In the genomic region with DNA sequence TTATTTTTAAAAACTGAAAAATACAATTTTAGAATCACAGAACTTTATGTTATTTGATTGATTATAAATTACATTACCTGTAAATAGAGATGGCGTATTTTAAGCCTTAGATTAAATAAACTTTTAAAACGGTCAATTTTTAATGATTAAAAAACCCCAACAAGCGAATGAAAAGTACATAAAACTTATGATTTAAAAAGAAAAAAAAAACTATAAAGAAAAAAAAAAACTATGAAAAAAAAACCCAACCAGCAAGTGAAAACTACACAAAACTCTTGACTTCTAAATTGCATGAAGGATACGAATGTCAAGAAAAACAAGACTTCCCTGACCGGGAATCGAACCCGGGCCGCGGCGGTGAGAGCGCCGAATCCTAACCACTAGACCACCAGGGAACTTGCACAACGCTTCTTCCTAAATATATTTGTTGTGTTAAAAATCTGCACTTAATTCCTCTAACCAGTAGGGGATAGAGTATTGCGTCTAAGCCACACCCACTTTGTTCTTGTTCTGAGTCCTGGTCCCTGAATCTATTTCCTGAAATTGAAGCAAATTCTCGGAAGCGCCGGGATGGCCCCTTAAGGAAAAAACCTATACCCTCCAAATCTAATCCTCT, we compare ENCODE assay signal across 8 cellular contexts. TPM values are rescaled to one million over a fixed set of nuclear protein-coding genes. Genes with fewer than 3 reads are reported as not detected.
A peak's percentile ranks its signal among the peaks of the same experiment; 100 is the strongest.
DNase-seq lines count a peak whose midpoint lies in the region; ATAC-seq and TF ChIP-seq lines count a peak whose summit lies in the region.

No MANE protein-coding gene starts in this region.

- H3K4me3 ChIP-seq in coronary artery = peak overlapping the region; percentile 78

- DNase-seq in AML-193 (lab: John Stamatoyannopoulos, UW) (peak; percentile 98 to 99), GM19238 (ENCODE audit: insufficient read length, low spot score) (peak; percentile 60), NCI-H460 (ENCODE audit: extremely low read depth, low read depth) (peak; percentile 88), coronary artery (ENCODE audit: low spot score) (peak; percentile 91), left kidney (ENCODE audit: low read depth, low spot score) (peak; percentile 96)
- peak; percentile 74 to 85 for DNase-seq in activated CD4-positive, alpha-beta T cell treated with anti-CD3 and anti-CD28 coated beads for 4 hours
- DNase-seq in stimulated activated CD4-positive, alpha-beta T cell treated with anti-CD3 and anti-CD28 coated beads, Interleukin-1b, Interleukin-23, amount 100 ng/mL, for 4 hours (ENCODE audit: low read depth in 2 of 2) = peak; percentile 83 to 85

- ATAC-seq in HG03432 (IDR thresholded peaks at IDR 0.05; ENCODE audit: unreplicated experiment) = peak; percentile 82

- H3K27ac ChIP-seq in coronary artery = peak overlapping the region; percentile 92

- TF ChIP-seq CTCF in coronary artery (IDR thresholded peaks at IDR 0.05) = no peak

RNA-seq across cellular contexts. Expression of gene NCOA7, which starts 10.7 kb away (rescaled TPM):
- 248 and 250 TPM in 2 replicates for total RNA-seq in NCI-H460 (2014; rRNA removed; shearing (Covaris generic))
- 94.9 and 142 TPM in 2 replicates for polyA plus RNA-seq in NCI-H460 (2014; cell fraction: nucleus; rRNA removed)

RNA-seq across cellular contexts. Expression of gene HEY2, which starts 30.6 kb away (rescaled TPM):
- total RNA-seq in NCI-H460 (2014; rRNA removed; shearing (Covaris generic)) = 0.20 TPM in 1 of 2 replicates, not detected in the other
- not detected in 2 replicates for polyA plus RNA-seq in NCI-H460 (2014; cell fraction: nucleus; rRNA removed)

Comparison
In these comparisons a context has a peak if more than half of its experiments do, and no peak if none do; other contexts are left out.
1. Peak in every context shown above with its lines: DNase-seq, ATAC-seq, H3K4me3 ChIP-seq and H3K27ac ChIP-seq.